10 cellular contexts compared by ENCODE assay signal in genomic region chr1:21263052-21263429, GRCh38. TPM values are rescaled to one million over a fixed set of nuclear protein-coding genes. Genes with fewer than 3 reads are reported as not detected.
DNase-seq lines count a peak whose midpoint lies in the region; TF ChIP-seq lines count a peak whose summit lies in the region.
"Had no signal": no experiment of that assay in that cellular context is flagged by ENCODE, and none has a peak within 500 bp of the region (broad histone marks: within the 10 kb centered on the region; RNA-seq: fewer than 3 reads in every experiment).

No MANE protein-coding gene starts in this region.

- TF ChIP-seq CTCF in coronary artery (IDR thresholded peaks at IDR 0.05) (no peak), neural cell (IDR thresholded peaks at IDR 0.05; ENCODE audit: poor library complexity, severe bottlenecking) (no peak), transverse colon (IDR thresholded peaks at IDR 0.05) (no peak)

- intact Hi-C loops in activated naive CD4-positive, alpha-beta T cell treated with anti-CD3 and anti-CD28 coated beads for 36 hours (cut with micrococcal nuclease), result no loop called here
- intact Hi-C loops in transverse colon (cut with DNase I; ENCODE audit: low total_unique reads), result no loop called here

- WGBS in transverse colon (ENCODE audit: low coverage in 1 of 2), 2 donors, result 80 to 90% methylated on average over 1 to 10 of the region's 10 CpGs

- CTCF ChIA-PET in activated naive CD4-positive, alpha-beta T cell treated with anti-CD3 and anti-CD28 coated beads for 36 hours (lab: Charles Lee), result interaction anchor here (2.2 kb wide), 1 partner anchor 15 kb away, joined by 7 read pairs; no protein-coding TSS in a partner anchor

- peaks cover 20 to 33% (median 21%) of the 10 kb centered on the region in 4 donors for H3K4me1 ChIP-seq in transverse colon

- peak overlapping the region; percentile 93 to 94 for H3K27ac ChIP-seq in coronary artery
- H3K27ac ChIP-seq in neural cell (ENCODE audit: low read length), result no peak overlapping the region
- peak overlapping the region; percentile 80 to 88 (median 84) for H3K27ac ChIP-seq in transverse colon

- no peak overlapping the region for H2AFZ ChIP-seq in neural cell (ENCODE audit: low read depth, low read length)

- no peaks in the 10 kb centered on the region for H3K9me3 Mint-ChIP-seq in activated naive CD4-positive, alpha-beta T cell treated with anti-CD3 and anti-CD28 coated beads for 36 hours

- H3F3A ChIP-seq in neural cell (ENCODE audit: insufficient read depth, low read length, poor library complexity, severe bottlenecking), result no peaks in the 10 kb centered on the region

- in situ Hi-C loops in transverse colon (cut with MboI; ENCODE audit: low pct_ligation_motif_present in 1 of 4, low pct_unique_long_range_greater_than_20kb in 1 of 4, low sequenced_read_pairs in 3 of 4), result no loop called here

- H3K27me3 ChIP-seq in neural cell (ENCODE audit: insufficient read depth, low read depth, low read length) (no peaks in the 10 kb centered on the region), transverse colon (no peaks in the 10 kb centered on the region)

- no peaks in the 10 kb centered on the region for H3K27me3 Mint-ChIP-seq in activated naive CD4-positive, alpha-beta T cell treated with anti-CD3 and anti-CD28 coated beads for 36 hours (ENCODE audit: low read depth)

- TF ChIP-seq RAD21 in neural cell (conservative IDR thresholded peaks at IDR 0.05), result no peak

- no peak overlapping the region for H3K9ac ChIP-seq in neural cell (ENCODE audit: low read length)

- no peak for TF ChIP-seq EP300 in neural cell (conservative IDR thresholded peaks at IDR 0.05; ENCODE audit: poor library complexity, severe bottlenecking)
- no peak for TF ChIP-seq EP300 in transverse colon (IDR thresholded peaks at IDR 0.05; ENCODE audit: low read depth)

- no peak overlapping the region for H3K4me3 Mint-ChIP-seq in activated naive CD4-positive, alpha-beta T cell treated with anti-CD3 and anti-CD28 coated beads for 36 hours

- H3K9me3 ChIP-seq in neural cell (ENCODE audit: low read length), result no peaks in the 10 kb centered on the region
- H3K9me3 ChIP-seq in transverse colon, result no peaks in the 10 kb centered on the region

- no peak for TF ChIP-seq POLR2A in transverse colon (IDR thresholded peaks at IDR 0.05)

- H3K36me3 ChIP-seq in neural cell (ENCODE audit: insufficient read depth, low read length) (no peaks in the 10 kb centered on the region), transverse colon (peaks cover 0 to 6% (median 0%) of the 10 kb centered on the region in 4 donors)

- no peaks in the 10 kb centered on the region for H3K9me2 ChIP-seq in neural cell (ENCODE audit: insufficient read depth, low read length)

- H4K20me1 ChIP-seq in neural cell (ENCODE audit: insufficient read depth), result no peaks in the 10 kb centered on the region

- H3K27ac Mint-ChIP-seq in activated naive CD4-positive, alpha-beta T cell treated with anti-CD3 and anti-CD28 coated beads for 36 hours, result peak overlapping the region; percentile 82

- H3K79me2 ChIP-seq in neural cell (replicated peaks; ENCODE audit: insufficient read depth, low read length), result no peaks in the 10 kb centered on the region

- no peak overlapping the region for H3K4me2 ChIP-seq in neural cell (ENCODE audit: low read length)

- peaks cover 55% of the 10 kb centered on the region for H3K4me1 Mint-ChIP-seq in activated naive CD4-positive, alpha-beta T cell treated with anti-CD3 and anti-CD28 coated beads for 36 hours (ENCODE audit: low read depth)

- peaks cover 50% of the 10 kb centered on the region for H3K36me3 Mint-ChIP-seq in activated naive CD4-positive, alpha-beta T cell treated with anti-CD3 and anti-CD28 coated beads for 36 hours (ENCODE audit: low read depth)

- H3K4me3 ChIP-seq in coronary artery (peak overlapping the region; percentile 3), neural cell (ENCODE audit: low read length) (peak overlapping the region; percentile 27), transverse colon (no peak overlapping the region)

- DNase-seq in activated naive CD4-positive, alpha-beta T cell treated with anti-CD3 and anti-CD28 coated beads for 36 hours, result no peak
- DNase-seq in activated naive CD4-positive, alpha-beta T cell (lab: John Stamatoyannopoulos, UW), result no peak
- DNase-seq in coronary artery (ENCODE audit: low spot score) (no peak), transverse colon (no peak), RKO (ENCODE audit: low spot score) (no peak), DMS 273 treated with DMSO at 0.1 percent for 48 hours (lab: John Stamatoyannopoulos, UW) (no peak), AG08396 (ENCODE audit: low spot score) (no peak)
- DNase-seq: central memory CD4-positive, alpha-beta T cell; KBM-7 had no signal

TF ChIP-seq in neural cell, 6 proteins besides CTCF, POLR2A, EP300 and RAD21:
- no peak for TF ChIP-seq TAF1 (IDR thresholded peaks at IDR 0.05; ENCODE audit: low read depth)
- TF ChIP-seq EZH2 (IDR thresholded peaks at IDR 0.05; ENCODE audit: borderline replicate concordance, insufficient read depth, low read length, poor library complexity, severe bottlenecking), result no peak
- no peak for TF ChIP-seq POLR2AphosphoS5 (IDR thresholded peaks at IDR 0.05)
- no peak for TF ChIP-seq MXI1 (conservative IDR thresholded peaks at IDR 0.05; ENCODE audit: poor library complexity, severe bottlenecking)
- TF ChIP-seq SMC3 (conservative IDR thresholded peaks at IDR 0.05; ENCODE audit: poor library complexity), result no peak
- no peak for TF ChIP-seq REST (IDR thresholded peaks at IDR 0.05; ENCODE audit: borderline replicate concordance)

RNA-seq across cellular contexts. Expression of gene ECE1, which starts 27.2 kb away (rescaled TPM):
- 100 to 1,000 TPM; 160 to 166 TPM for total RNA-seq in activated naive CD4-positive, alpha-beta T cell treated with anti-CD3 and anti-CD28 coated beads for 36 hours
- polyA plus RNA-seq in neural cell, result 7.8 and 10.1 TPM in 2 replicates
- polyA minus RNA-seq in neural cell, result 13.9 and 15.5 TPM in 2 replicates
- total RNA-seq in transverse colon, result 100 to 1,000 TPM in 3 of 4 donors, 10 to 100 TPM in 1; 55.9 to 149 (median 112) TPM

Comparison
In these comparisons a context has a peak if more than half of its experiments do, and no peak if none do; other contexts are left out.
1. H3K4me3 ChIP-seq: peak in coronary artery (single experiment) and neural cell (single experiment); none in transverse colon (0 of 4).